ENCODE assay signal across 1 cellular context in genomic region chr19:42229263-42229854, GRCh38.
TF ChIP-seq lines count a peak whose summit lies in the region.

No MANE protein-coding gene starts in this region.

TF ChIP-seq in HCT116, 20 proteins besides CTCF, POLR2A, EP300 and RAD21:
- TF ChIP-seq EZH2 (IDR thresholded peaks at IDR 0.05) (no peak), FOSL1 (IDR thresholded peaks at IDR 0.05; ENCODE audit: low read depth) (no peak), YY1 (IDR thresholded peaks at IDR 0.05; ENCODE audit: extremely low read depth, insufficient replicate concordance, low read depth, low read length) (no peak), ELF1 (IDR thresholded peaks at IDR 0.05; ENCODE audit: borderline replicate concordance, low read depth) (no peak), MAX (IDR thresholded peaks at IDR 0.05) (no peak), REST (IDR thresholded peaks at IDR 0.05; ENCODE audit: low read depth) (no peak), ZBTB33 (IDR thresholded peaks at IDR 0.05; ENCODE audit: extremely low read depth, insufficient replicate concordance, low read length) (no peak), ZFX (IDR thresholded peaks at IDR 0.05) (no peak), EZH2phosphoT487 (IDR thresholded peaks at IDR 0.05; ENCODE audit: borderline replicate concordance) (no peak), ZNF274 (IDR thresholded peaks at IDR 0.05; ENCODE audit: low read depth, low read length) (no peak), CEBPB (IDR thresholded peaks at IDR 0.05; ENCODE audit: low read depth) (no peak), JUND (IDR thresholded peaks at IDR 0.05) (no peak), SRF (IDR thresholded peaks at IDR 0.05; ENCODE audit: low read depth) (no peak), EGR1 (IDR thresholded peaks at IDR 0.05; ENCODE audit: low read depth) (no peak), POLR2AphosphoS5 (IDR thresholded peaks at IDR 0.05; ENCODE audit: low read depth, low read length) (no peak), TCF7L2 (IDR thresholded peaks at IDR 0.05; ENCODE audit: borderline replicate concordance, extremely low read depth, insufficient read depth, insufficient read length) (no peak), ATF3 (IDR thresholded peaks at IDR 0.05) (no peak)
